Comparison of ENCODE assay signal across 20 cellular contexts in genomic region chr3:157139938-157140534, GRCh38.
"Had no signal": no experiment of that assay in that cellular context is flagged by ENCODE, and none has a peak within 500 bp of the region (broad histone marks: within the 10 kb centered on the region; RNA-seq: fewer than 3 reads in every experiment).

No MANE protein-coding gene starts in this region.

- DNase-seq: cortex of kidney; dorsolateral prefrontal cortex; effector CD8-positive, alpha-beta T cell; foreskin melanocyte; heart right ventricle; hypothalamus; left lung; lower lobe of right lung; occipital lobe; pancreas; right cardiac atrium; small intestine; stimulated activated CD4-positive, alpha-beta T cell treated with anti-CD3 and anti-CD28 coated beads, Interleukin-12 subunit alpha, Interleukin-12 subunit beta, amount 100 ng/mL, for 4 hours; stimulated activated naive CD4-positive, alpha-beta T cell treated with Interleukin-2 at 50 U/mL for 16 hours; trophoblast cell had no signal

- ATAC-seq: heart right ventricle; left lung; lower lobe of right lung; natural killer cell treated with Interleukin-12 subunit alpha and Interleukin-12 subunit beta and Interleukin-15 and Interleukin-18, amount 100 ng/mL, for 72 hours; pancreas; right cardiac atrium had no signal

- H3K4me3 Mint-ChIP-seq: memory B cell; mesothelial cell of epicardium; natural killer cell treated with Interleukin-12 subunit alpha and Interleukin-12 subunit beta and Interleukin-15 and Interleukin-18, amount 100 ng/mL, for 72 hours; neural progenitor cell had no signal

- H3K27ac Mint-ChIP-seq: memory B cell, mesothelial cell of epicardium, neural progenitor cell, progenitor cell of endocrine pancreas had no signal

- H3K27me3 Mint-ChIP-seq: memory B cell; natural killer cell treated with Interleukin-12 subunit alpha and Interleukin-12 subunit beta and Interleukin-15 and Interleukin-18, amount 100 ng/mL, for 72 hours; progenitor cell of endocrine pancreas had no signal

- H3K9me3 Mint-ChIP-seq: memory B cell; mesothelial cell of epicardium; natural killer cell treated with Interleukin-12 subunit alpha and Interleukin-12 subunit beta and Interleukin-15 and Interleukin-18, amount 100 ng/mL, for 72 hours; neural progenitor cell had no signal
